26 cellular contexts compared by ENCODE assay signal in genomic region chr14:70234066-70234950, GRCh38. TPM values are rescaled to one million over a fixed set of nuclear protein-coding genes. Genes with fewer than 3 reads are reported as not detected.
DNase-seq lines count a peak whose midpoint lies in the region; ATAC-seq, FAIRE-seq and TF ChIP-seq lines count a peak whose summit lies in the region.
"Had no signal": no experiment of that assay in that cellular context is flagged by ENCODE, and none has a peak within 500 bp of the region (broad histone marks: within the 10 kb centered on the region; RNA-seq: fewer than 3 reads in every experiment).

No MANE protein-coding gene starts in this region.

- intact Hi-C loops in kidney (cut with DNase I): no loop called here
- intact Hi-C loops in upper lobe of right lung (cut with DNase I): no loop called here

- H2AK5ac ChIP-seq in mesenchymal stem cell (ENCODE audit: low read length, severe bottlenecking) (no peak overlapping the region), H9 (ENCODE audit: insufficient read length, low read length) (no peak overlapping the region)

- no peak overlapping the region for H2BK20ac ChIP-seq in H9 (ENCODE audit: low read depth, low read length, poor library complexity, severe bottlenecking)

- H2AFZ ChIP-seq in mesenchymal stem cell (ENCODE audit: low read depth, low read length) (no peak overlapping the region), H9 (ENCODE audit: low read length) (no peak overlapping the region)
- H2AFZ ChIP-seq: GM23338 had no signal

- H3K56ac ChIP-seq in H9 (ENCODE audit: insufficient read length, low read depth, low read length): no peak overlapping the region

- H3K4me3 ChIP-seq in kidney (ENCODE audit: low read length in 2 of 2): no peak overlapping the region
- no peak overlapping the region for H3K4me3 ChIP-seq in mesenchymal stem cell (ENCODE audit: insufficient read depth in 1 of 2, low read depth in 1 of 2, low read length in 2 of 2)
- H3K4me3 ChIP-seq in upper lobe of right lung: no peak overlapping the region
- H3K4me3 ChIP-seq: GM12878, GM23338 had no signal

- peaks cover 24 to 33% of the 10 kb centered on the region in 2 experiments for H3K4me1 Mint-ChIP-seq in H9
- H3K4me1 Mint-ChIP-seq: CD4-positive, CD25-positive, alpha-beta regulatory T cell; CD8-positive, alpha-beta memory T cell had no signal

- H3K9me3 ChIP-seq in kidney (ENCODE audit: control insufficient read depth in 1 of 2, low read length in 2 of 2) (no peaks in the 10 kb centered on the region), mesenchymal stem cell (ENCODE audit: control insufficient read depth, low read length) (no peaks in the 10 kb centered on the region), upper lobe of right lung (no peaks in the 10 kb centered on the region), H9 (ENCODE audit: control insufficient read depth, low read depth, low read length) (no peaks in the 10 kb centered on the region)
- H3K9me3 ChIP-seq: BE2C had no signal

- H3K9ac ChIP-seq in kidney (ENCODE audit: low read length in 2 of 2) (no peak overlapping the region), mesenchymal stem cell (ENCODE audit: low read length) (no peak overlapping the region), H9 (ENCODE audit: extremely low read depth, insufficient read length, low read length) (no peak overlapping the region)

- 89% methylated on average over 60 of the region's 61 CpGs for WGBS in mesenchymal stem cell
- WGBS in H9 (ENCODE audit: extremely low coverage, insufficient read length, low lambda C conversion rate): no CpG with 5 or more reads among the region's 61 CpGs

- no peak overlapping the region for H3K4ac ChIP-seq in mesenchymal stem cell (ENCODE audit: low read depth in 1 of 2, low read length in 2 of 2)
- H3K4ac ChIP-seq in H9 (ENCODE audit: low read depth, low read length): no peak overlapping the region

- H4K20me1 ChIP-seq in H9 (ENCODE audit: control insufficient read depth, insufficient read depth, insufficient read length): no peaks in the 10 kb centered on the region

- no peaks in the 10 kb centered on the region for H3K23me2 ChIP-seq in H9 (ENCODE audit: insufficient read length, low read depth, low read length, poor library complexity, severe bottlenecking)

- no peaks in the 10 kb centered on the region for H3K79me2 ChIP-seq in H9 (ENCODE audit: insufficient read depth, low read length)

- H3K27ac Mint-ChIP-seq in H9: no peak overlapping the region
- H3K27ac Mint-ChIP-seq: CD4-positive, CD25-positive, alpha-beta regulatory T cell; CD8-positive, alpha-beta memory T cell; GM23338; HFFc6 had no signal

- FAIRE-seq in kidney (lab: Jason Lieb, UNC): no peak
- FAIRE-seq: A204.1, GM12878, GM19239, H54 had no signal

- H3K23ac ChIP-seq in mesenchymal stem cell (ENCODE audit: low read length in 2 of 2) (no peak overlapping the region), H9 (ENCODE audit: insufficient read length, low read depth, low read length) (no peak overlapping the region)

- H4K8ac ChIP-seq in mesenchymal stem cell (ENCODE audit: low read length): no peak overlapping the region
- no peak overlapping the region for H4K8ac ChIP-seq in H9 (replicated peaks; ENCODE audit: insufficient read length, low read depth, low read length)

- H3K79me1 ChIP-seq in mesenchymal stem cell (replicated peaks; ENCODE audit: low read length, poor library complexity, severe bottlenecking) (no peaks in the 10 kb centered on the region), H9 (ENCODE audit: insufficient read depth, low read depth, low read length, poor library complexity, severe bottlenecking) (no peaks in the 10 kb centered on the region)

- H3K27me3 ChIP-seq in mesenchymal stem cell (ENCODE audit: control insufficient read depth in 1 of 2, insufficient read depth in 1 of 2, low read length in 2 of 2) (no peaks in the 10 kb centered on the region), upper lobe of right lung (no peaks in the 10 kb centered on the region), H9 (ENCODE audit: insufficient read depth, low read length) (no peaks in the 10 kb centered on the region)
- H3K27me3 ChIP-seq: BE2C had no signal

- H3K9me3 Mint-ChIP-seq in H9: peaks cover 0 to 5% of the 10 kb centered on the region in 2 experiments; a peak in 3 of 5 replicates

- peak; percentile 19 for ATAC-seq in stimulated activated naive CD8-positive, alpha-beta T cell treated with anti-CD3 and anti-CD28 coated beads, Interleukin-15, Interleukin-2, amounts not matched to agents 100 U/mL and 50 U/mL, for 24 hours
- ATAC-seq in upper lobe of right lung: peak; percentile 33
- ATAC-seq in GM21576 (IDR thresholded peaks at IDR 0.05; ENCODE audit: unreplicated experiment): no peak
- ATAC-seq: GM12878, GM23338, HCT116 had no signal

- H3K4me1 ChIP-seq in kidney (ENCODE audit: control insufficient read depth in 1 of 2, insufficient read depth in 1 of 2, low read depth in 1 of 2, low read length in 2 of 2) (no peaks in the 10 kb centered on the region), mesenchymal stem cell (ENCODE audit: control insufficient read depth, insufficient read depth, low read depth, low read length) (no peaks in the 10 kb centered on the region), upper lobe of right lung (no peaks in the 10 kb centered on the region), H9 (ENCODE audit: insufficient read depth, low read length) (no peaks in the 10 kb centered on the region; the same call in 1 of the 2 replicates)
- H3K4me1 ChIP-seq: BE2C had no signal

- no peak overlapping the region for H3K18ac ChIP-seq in mesenchymal stem cell (ENCODE audit: low read depth in 1 of 2, low read length in 2 of 2)
- no peak overlapping the region for H3K18ac ChIP-seq in H9 (ENCODE audit: insufficient read length, low read depth, low read length)

- no peaks in the 10 kb centered on the region for H3K36me3 Mint-ChIP-seq in H9 (ENCODE audit: insufficient read depth in 1 of 3, low read depth in 3 of 3)
- H3K36me3 Mint-ChIP-seq: CD4-positive, CD25-positive, alpha-beta regulatory T cell; CD8-positive, alpha-beta memory T cell had no signal

- H2BK12ac ChIP-seq in mesenchymal stem cell (ENCODE audit: low read length in 2 of 2) (no peak overlapping the region), H9 (ENCODE audit: insufficient read length, low read depth, low read length) (no peak overlapping the region)

- H4K91ac ChIP-seq in mesenchymal stem cell (ENCODE audit: low read length) (peak overlapping the region; percentile 7), H9 (ENCODE audit: insufficient read length, low read depth, low read length) (no peak overlapping the region)

- no peak overlapping the region for H2BK15ac ChIP-seq in mesenchymal stem cell (ENCODE audit: low read depth, poor library complexity, severe bottlenecking)
- no peak overlapping the region for H2BK15ac ChIP-seq in H9 (ENCODE audit: low read depth, low read length)

- H3K4me3 Mint-ChIP-seq in H9: no peak overlapping the region
- H3K4me3 Mint-ChIP-seq: CD4-positive, CD25-positive, alpha-beta regulatory T cell; CD8-positive, alpha-beta memory T cell; GM23338; HFFc6 had no signal

- peak; percentile 69 for DNase-seq in kidney
- no peak for DNase-seq in mesenchymal stem cell
- DNase-seq in stimulated activated naive CD8-positive, alpha-beta T cell treated with anti-CD3 and anti-CD28 coated beads, Interleukin-15, Interleukin-2, amounts not matched to agents 100 U/mL and 50 U/mL, for 24 hours: no peak
- DNase-seq in upper lobe of right lung: no peak
- DNase-seq in activated naive CD4-positive, alpha-beta T cell treated with Interleukin-2 at 50 U/mL for 16 hours: no peak
- DNase-seq in H9: no peak
- DNase-seq: ACHN; BE2C; C1 segment of cervical spinal cord; CD4-positive, CD25-positive, alpha-beta regulatory T cell; CD8-positive, alpha-beta memory T cell; COR-L47; DMS 273 treated with DMSO at 0.1 percent for 48 hours; DMS53; DND-41; EL; HFFc6 had no signal

- H3K36me3 ChIP-seq in kidney (ENCODE audit: control insufficient read depth in 1 of 2, insufficient read depth in 2 of 2, low read length in 2 of 2) (no peaks in the 10 kb centered on the region), mesenchymal stem cell (ENCODE audit: control insufficient read depth in 1 of 2, insufficient read depth in 2 of 2, low read depth in 1 of 2, low read length in 2 of 2) (no peaks in the 10 kb centered on the region), upper lobe of right lung (no peaks in the 10 kb centered on the region)
- H3K36me3 ChIP-seq: BE2C had no signal

- no peak overlapping the region for H3K14ac ChIP-seq in mesenchymal stem cell (ENCODE audit: low read length in 2 of 2)
- no peak overlapping the region for H3K14ac ChIP-seq in H9 (ENCODE audit: insufficient read depth, low read length)

- peaks cover 29% of the 10 kb centered on the region for H3K27me3 Mint-ChIP-seq in H9 (ENCODE audit: low read depth)

- no peak overlapping the region for H4K5ac ChIP-seq in H9 (ENCODE audit: insufficient read length, low read depth, low read length)

- H3T11ph ChIP-seq in H9 (ENCODE audit: low read length): no peak overlapping the region

- H3K27ac ChIP-seq in kidney (ENCODE audit: low read depth in 2 of 2, low read length in 2 of 2): no peak overlapping the region
- no peak overlapping the region for H3K27ac ChIP-seq in mesenchymal stem cell (ENCODE audit: low read length, poor library complexity, severe bottlenecking)
- H3K27ac ChIP-seq in upper lobe of right lung: no peak overlapping the region
- no peak overlapping the region for H3K27ac ChIP-seq in H9 (ENCODE audit: insufficient read length, low read depth, low read length)
- H3K27ac ChIP-seq: HL-60 had no signal

- no peak overlapping the region for H2BK120ac ChIP-seq in mesenchymal stem cell (ENCODE audit: low read depth, low read length)
- no peak overlapping the region for H2BK120ac ChIP-seq in H9 (ENCODE audit: low read depth, low read length, poor library complexity, severe bottlenecking)

- H3K4me2 ChIP-seq in mesenchymal stem cell (ENCODE audit: low read length, poor library complexity, severe bottlenecking): no peak overlapping the region
- H3K4me2 ChIP-seq in H9 (ENCODE audit: insufficient read depth, insufficient read length, low read length): no peak overlapping the region
- H3K4me2 ChIP-seq: GM23338 had no signal

- H2BK5ac ChIP-seq in mesenchymal stem cell (ENCODE audit: low read depth, low read length, poor library complexity, severe bottlenecking): no peak overlapping the region
- H2BK5ac ChIP-seq in H9 (ENCODE audit: insufficient read length, low read length): no peak overlapping the region

- no peak for TF ChIP-seq CTCF in kidney (IDR thresholded peaks at IDR 0.05; ENCODE audit: borderline replicate concordance, extremely low read depth, insufficient read depth)
- TF ChIP-seq CTCF in upper lobe of right lung (IDR thresholded peaks at IDR 0.05): no peak
- no peak for TF ChIP-seq CTCF in H9 (conservative IDR thresholded peaks at IDR 0.05)

RNA-seq across cellular contexts. Expression of gene SLC8A3, which starts 45.6 kb away (rescaled TPM):
- 0.98 TPM for total RNA-seq in kidney
- not detected for polyA plus RNA-seq in kidney (ENCODE audit: insufficient read depth, low read depth, low replicate concordance)
- not detected for polyA plus RNA-seq in mesenchymal stem cell (2013, experiment 1 of 2)
- not detected for polyA plus RNA-seq in mesenchymal stem cell (2013, experiment 2 of 2)
- total RNA-seq in upper lobe of right lung: 1.8 TPM
- total RNA-seq in H9 (2021): 0.07 and 0.13 TPM in 2 replicates
- total RNA-seq: G401, HFFc6 had no signal
- polyA plus RNA-seq: CD4-positive, CD25-positive, alpha-beta regulatory T cell; CD8-positive, alpha-beta memory T cell had no signal
